ENCODE assay signal across 13 cellular contexts in the genomic region with DNA sequence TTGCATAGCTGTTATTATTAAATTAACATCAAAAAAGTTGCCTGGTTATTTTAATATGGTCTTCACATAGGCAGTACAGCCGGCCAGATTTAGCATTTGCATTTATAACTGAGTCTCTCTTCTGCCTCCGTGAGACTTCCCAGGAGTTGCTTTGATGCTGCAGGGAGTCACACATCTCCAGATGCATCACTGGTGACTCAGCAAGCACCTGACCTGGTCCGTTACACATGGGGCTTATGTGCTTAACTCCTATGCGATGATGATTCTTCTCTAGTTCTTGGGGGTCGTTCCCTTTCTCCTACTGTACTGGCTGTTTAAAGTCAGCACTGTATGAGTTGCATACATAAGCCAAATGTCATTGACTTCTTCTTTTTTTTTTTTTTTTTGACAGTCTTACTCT. TPM values are rescaled to one million over a fixed set of nuclear protein-coding genes. Genes with fewer than 3 reads are reported as not detected.
DNase-seq lines count a peak whose midpoint lies in the region; ATAC-seq and TF ChIP-seq lines count a peak whose summit lies in the region.
"Had no signal": no experiment of that assay in that cellular context is flagged by ENCODE, and none has a peak within 500 bp of the region (broad histone marks: within the 10 kb centered on the region; RNA-seq: fewer than 3 reads in every experiment).

No MANE protein-coding gene starts in this region.

- H3K4me3 ChIP-seq in GM23248: no peak overlapping the region
- H3K4me3 ChIP-seq in retinal pigment epithelial cell (ENCODE audit: low read length): no peak overlapping the region
- H3K4me3 ChIP-seq: testis had no signal

- H3K36me3 ChIP-seq in GM23248 (ENCODE audit: low read depth): no peaks in the 10 kb centered on the region

- DNase-seq in GM23248: peak; percentile 89
- peak; percentile 94 for DNase-seq in RPMI7951 (ENCODE audit: low read depth)
- peak; percentile 91 for DNase-seq in retinal pigment epithelial cell (ENCODE audit: low read depth)
- no peak for DNase-seq in left cardiac atrium
- DNase-seq: activated CD8-positive, alpha-beta memory T cell treated with anti-CD3 and anti-CD28 coated beads for 24 hours; caudate nucleus; NCI-H1436 treated with DMSO at 0.1 percent for 48 hours; stimulated activated CD4-positive, alpha-beta T cell treated with anti-CD3 and anti-CD28 coated beads, Interleukin-2, amount 100 ng/mL, for 48 hours; testis had no signal

- 34 to 42% methylated on average over 5 of the region's 5 CpGs for WGBS in GM23248 (ENCODE audit: low coverage in 1 of 2, low lambda C conversion rate in 2 of 2, missing lambda C conversion rate in 2 of 2), 2 experiments

- no peak for TF ChIP-seq CTCF in retinal pigment epithelial cell (conservative IDR thresholded peaks at IDR 0.05; ENCODE audit: low read depth, low read length)

- intact Hi-C loops in left cardiac atrium (cut with DNase I): no loop called here

- peaks cover 33% of the 10 kb centered on the region for H3K4me1 ChIP-seq in GM23248 (ENCODE audit: insufficient read depth)

- H3F3A ChIP-seq in GM23248 (ENCODE audit: insufficient read depth): peaks cover 19% of the 10 kb centered on the region

- no peak overlapping the region for H3K4me2 ChIP-seq in GM23248 (ENCODE audit: unreplicated experiment)

- no peak overlapping the region for H2AFZ ChIP-seq in GM23248

- in situ Hi-C loops in GM23248 (cut with MboI): no loop called here

- H3K9ac ChIP-seq in GM23248: peak overlapping the region; percentile 16; the same call in 1 of the 2 replicates

- no peaks in the 10 kb centered on the region for H3K9me2 ChIP-seq in GM23248 (ENCODE audit: insufficient read depth)

- no peaks in the 10 kb centered on the region for H3K79me2 ChIP-seq in GM23248 (ENCODE audit: insufficient read depth)

- H3K9me3 ChIP-seq in GM23248 (ENCODE audit: low read depth): no peaks in the 10 kb centered on the region
- H3K9me3 ChIP-seq: testis had no signal

- H4K20me1 ChIP-seq in GM23248 (ENCODE audit: insufficient read depth): no peaks in the 10 kb centered on the region

- H3K27ac ChIP-seq in GM23248: peak overlapping the region; percentile 23
- H3K27ac ChIP-seq: testis had no signal

- ATAC-seq in esophagus mucosa (peak; percentile 77), left cardiac atrium (no peak), HG03175 (IDR thresholded peaks at IDR 0.05; ENCODE audit: unreplicated experiment) (no peak), HG03521 (IDR thresholded peaks at IDR 0.05; ENCODE audit: unreplicated experiment) (no peak)

- H3K27me3 ChIP-seq in GM23248 (replicated peaks; ENCODE audit: insufficient read depth): no peaks in the 10 kb centered on the region
- H3K27me3 ChIP-seq: testis had no signal

RNA-seq across cellular contexts. Expression of gene AKR1E2, which starts 13.1 kb away (rescaled TPM):
- 14.3 and 16.0 TPM in 2 replicates for total RNA-seq in GM23248 (2014; rRNA removed; shearing (Covaris generic))
- polyA plus RNA-seq in GM23248 (2016; fragmentation: Nextera tagmentation; extraction: Ambion mirVana): 5.1 and 5.2 TPM in 2 replicates
- 18.0 and 21.1 TPM in 2 replicates for total RNA-seq in RPMI7951 (2014; rRNA removed; shearing (Covaris generic))
- total RNA-seq in esophagus mucosa (1.3 TPM), left cardiac atrium (1 to 10 TPM; 7.5 to 8.4 TPM)
- polyA plus RNA-seq: neural cell had no signal
